In the genomic region with DNA sequence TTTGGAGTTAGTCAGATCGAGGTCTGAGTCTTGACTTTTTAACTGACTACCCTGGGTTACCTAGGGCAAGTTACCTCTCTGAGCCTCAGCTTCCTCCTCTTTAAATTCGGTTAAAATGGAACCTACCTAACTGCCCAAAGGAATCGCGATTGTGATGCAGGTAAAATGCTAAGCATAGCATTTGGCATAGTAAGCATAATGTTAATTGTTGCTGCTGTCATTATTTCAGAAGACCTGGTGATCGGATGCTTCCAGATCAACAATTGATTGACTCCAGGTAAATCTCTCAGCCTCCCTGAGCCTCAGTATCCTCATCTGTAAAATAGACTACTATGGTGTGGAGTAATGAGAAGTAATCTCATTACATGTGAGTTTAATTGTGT, we compare ENCODE assay signal across 8 cellular contexts. TPM values are rescaled to one million over a fixed set of nuclear protein-coding genes. Genes with fewer than 3 reads are reported as not detected.
A peak's percentile ranks its signal among the peaks of the same experiment; 100 is the strongest.
DNase-seq lines count a peak whose midpoint lies in the region; ATAC-seq and TF ChIP-seq lines count a peak whose summit lies in the region.

No MANE protein-coding gene starts in this region.

- H3K4me3 Mint-ChIP-seq in activated T-cell treated with anti-CD3 and anti-CD28 coated beads, Interleukin-2, amount 50 U/mL, for 24 hours = peak overlapping the region; percentile 94

- H3K9ac ChIP-seq in adipocyte (ENCODE audit: low read length) = peak overlapping the region; percentile 89

- intact Hi-C loops in right lobe of liver (cut with DNase I) = no loop called here

- H3K4me3 ChIP-seq in adipocyte (ENCODE audit: low read length) (peak overlapping the region; percentile 94), right lobe of liver (peak overlapping the region; percentile 94 to 99 (median 97)), thymus (ENCODE audit: low read length) (peak overlapping the region; percentile 62)

- no peak for TF ChIP-seq CTCF in right lobe of liver (IDR thresholded peaks at IDR 0.05)

- TF ChIP-seq POLR2A in right lobe of liver (IDR thresholded peaks at IDR 0.05) = no peak

- H3K4me1 ChIP-seq in adipocyte (ENCODE audit: control insufficient read depth, insufficient read depth, low read length) = peaks cover 5% of the 10 kb centered on the region
- peaks cover 0 to 15% (median 6%) of the 10 kb centered on the region in 4 donors for H3K4me1 ChIP-seq in right lobe of liver
- peaks cover 2% of the 10 kb centered on the region for H3K4me1 ChIP-seq in thymus (ENCODE audit: control insufficient read depth, insufficient read depth, low read length)

- WGBS in right lobe of liver (ENCODE audit: insufficient coverage, low coverage, low lambda C conversion rate, missing lambda C conversion rate) = 10% methylated on average over 3 of the region's 5 CpGs
- 19% methylated on average over 5 of the region's 5 CpGs for WGBS in thymus

- peak overlapping the region in 2 of 3 donors; percentile 71 to 92 for H3K27ac ChIP-seq in right lobe of liver
- H3K27ac ChIP-seq in thymus (ENCODE audit: low read depth) = no peak overlapping the region

- no peaks in the 10 kb centered on the region for H3K27me3 Mint-ChIP-seq in activated T-cell treated with anti-CD3 and anti-CD28 coated beads, Interleukin-2, amount 50 U/mL, for 24 hours

- H3K36me3 ChIP-seq in adipocyte (ENCODE audit: control insufficient read depth, insufficient read depth, low read length, severe bottlenecking) (no peaks in the 10 kb centered on the region), right lobe of liver (peaks cover 0 to 8% (median 0%) of the 10 kb centered on the region in 4 donors), thymus (ENCODE audit: control insufficient read depth, insufficient read depth) (no peaks in the 10 kb centered on the region)

- peak overlapping the region; percentile 89 for H3K27ac Mint-ChIP-seq in activated T-cell treated with anti-CD3 and anti-CD28 coated beads, Interleukin-2, amount 50 U/mL, for 24 hours

- H3K36me3 Mint-ChIP-seq in activated T-cell treated with anti-CD3 and anti-CD28 coated beads, Interleukin-2, amount 50 U/mL, for 24 hours (ENCODE audit: low read depth) = peaks cover 27% of the 10 kb centered on the region

- H3K9me3 Mint-ChIP-seq in activated T-cell treated with anti-CD3 and anti-CD28 coated beads, Interleukin-2, amount 50 U/mL, for 24 hours = no peaks in the 10 kb centered on the region

- peaks cover 32% of the 10 kb centered on the region for H3K4me1 Mint-ChIP-seq in activated T-cell treated with anti-CD3 and anti-CD28 coated beads, Interleukin-2, amount 50 U/mL, for 24 hours (ENCODE audit: low read depth)

- no peak for DNase-seq in activated T-cell treated with anti-CD3 and anti-CD28 coated beads, Interleukin-2, amount 50 U/mL, for 24 hours
- DNase-seq in activated T-cell treated with anti-CD3 and anti-CD28 coated beads for 4 hours = no peak
- DNase-seq in adipocyte (ENCODE audit: low read depth) = no peak
- no peak for DNase-seq in right lobe of liver
- no peak for DNase-seq in NCI-H1694 treated with DMSO at 0.1 percent for 48 hours (lab: John Stamatoyannopoulos, UW)
- no peak for DNase-seq in T1000 (lab: John Stamatoyannopoulos, UW)
- DNase-seq in ecto neural progenitor cell (ENCODE audit: low spot score) = no peak

- no peaks in the 10 kb centered on the region for H3K27me3 ChIP-seq in adipocyte (replicated peaks; ENCODE audit: control insufficient read depth, insufficient read depth, low read length)
- no peaks in the 10 kb centered on the region for H3K27me3 ChIP-seq in right lobe of liver
- H3K27me3 ChIP-seq in thymus (ENCODE audit: control insufficient read depth, insufficient read depth) = peaks cover 13% of the 10 kb centered on the region

- no peak for ATAC-seq in right lobe of liver

- H3K9me3 ChIP-seq in adipocyte (ENCODE audit: control insufficient read depth, low read length) (no peaks in the 10 kb centered on the region), right lobe of liver (no peaks in the 10 kb centered on the region), thymus (ENCODE audit: control insufficient read depth) (no peaks in the 10 kb centered on the region)

RNA-seq across cellular contexts. Expression of gene SLC43A1, which starts 0.6 kb away (rescaled TPM):
- 100 to 1,000 TPM in 3 of 6 experiments, 10 to 100 TPM in 3; 38.9 to 173 (median 106) TPM for total RNA-seq in right lobe of liver
- 5.1 TPM for polyA plus RNA-seq in thymus

RNA-seq across cellular contexts. Expression of gene TIMM10, which starts 14.5 kb away (rescaled TPM):
- 10 to 100 TPM; 19.6 to 48.5 (median 39.0) TPM for total RNA-seq in right lobe of liver
- polyA plus RNA-seq in thymus = 49.3 TPM

RNA-seq across cellular contexts. Expression of gene SMTNL1, which starts 21.3 kb away (rescaled TPM):
- not detected for total RNA-seq in right lobe of liver
- 0.05 TPM for polyA plus RNA-seq in thymus

RNA-seq across cellular contexts. Expression of gene UBE2L6, which starts 51.4 kb away (rescaled TPM):
- total RNA-seq in right lobe of liver = 100 to 1,000 TPM in 1 of 6 experiments, 10 to 100 TPM in 5; 36.6 to 124 (median 58.6) TPM
- 98.7 TPM for polyA plus RNA-seq in thymus

RNA-seq across cellular contexts. Expression of gene RTN4RL2, which starts 55.7 kb away (rescaled TPM):
- total RNA-seq in right lobe of liver = 10 to 100 TPM; 12.5 to 54.4 (median 18.6) TPM
- polyA plus RNA-seq in thymus = 1.4 TPM
